ENCODE assay signal across 12 cellular contexts in the genomic region with DNA sequence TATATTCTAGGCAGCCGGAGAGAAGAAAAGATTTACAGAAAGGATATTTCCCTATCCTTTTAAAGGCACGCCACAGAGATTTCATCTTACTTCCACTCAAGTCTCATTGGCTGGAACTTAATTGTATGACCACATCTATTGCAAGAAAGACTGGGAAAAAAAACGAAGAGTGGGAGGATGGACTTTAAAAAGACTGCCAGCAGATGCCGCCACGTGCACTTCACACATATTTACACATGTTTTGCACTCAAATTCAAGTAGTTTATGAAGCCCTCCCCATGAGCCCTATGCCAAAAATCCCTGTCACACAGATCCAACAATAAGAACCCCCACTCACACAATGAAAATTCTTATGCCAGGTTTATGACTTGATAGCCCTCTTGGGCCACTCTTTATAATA.
DNase-seq lines count a peak whose midpoint lies in the region; TF ChIP-seq lines count a peak whose summit lies in the region.
"Had no signal": no experiment of that assay in that cellular context is flagged by ENCODE, and none has a peak within 500 bp of the region (broad histone marks: within the 10 kb centered on the region; RNA-seq: fewer than 3 reads in every experiment).

No MANE protein-coding gene starts in this region.

- H3K4me3 Mint-ChIP-seq in glutamatergic neuron (ENCODE audit: unreplicated experiment), result no peak overlapping the region

- no peaks in the 10 kb centered on the region for H3K4me1 Mint-ChIP-seq in glutamatergic neuron (ENCODE audit: low read depth, unreplicated experiment)

- no peaks in the 10 kb centered on the region for H3K4me1 ChIP-seq in ovary (ENCODE audit: insufficient read depth)
- H3K4me1 ChIP-seq: Caco-2, SJCRH30, transverse colon had no signal

- H3K4me3 ChIP-seq in ovary, result no peak overlapping the region
- H3K4me3 ChIP-seq: SJCRH30, transverse colon had no signal

- no peak overlapping the region for H3K27ac Mint-ChIP-seq in glutamatergic neuron (ENCODE audit: unreplicated experiment)

- intact Hi-C loops in ovary (cut with DNase I), result no loop called here

- H3K9me3 Mint-ChIP-seq in glutamatergic neuron (ENCODE audit: unreplicated experiment), result no peaks in the 10 kb centered on the region

- H3K27me3 Mint-ChIP-seq in glutamatergic neuron (ENCODE audit: unreplicated experiment), result no peaks in the 10 kb centered on the region

- TF ChIP-seq CTCF in glutamatergic neuron (IDR thresholded peaks at IDR 0.05; ENCODE audit: partially characterized antibody, unreplicated experiment) (no peak), ovary (IDR thresholded peaks at IDR 0.05) (no peak)

- no peak overlapping the region for H3K27ac ChIP-seq in ovary
- H3K27ac ChIP-seq: neutrophil, SJCRH30, transverse colon had no signal

- H3K27me3 ChIP-seq in ovary, result no peaks in the 10 kb centered on the region
- H3K27me3 ChIP-seq: neutrophil, SJCRH30, transverse colon had no signal

- TF ChIP-seq POLR2A in ovary (IDR thresholded peaks at IDR 0.05), result no peak

- 53 to 60% (median 53%) methylated on average over 5 of the region's 5 CpGs for WGBS in ovary, 3 donors

- H3K36me3 ChIP-seq in ovary, result no peaks in the 10 kb centered on the region
- H3K36me3 ChIP-seq: neutrophil, SJCRH30, transverse colon had no signal

- H3K36me3 Mint-ChIP-seq in glutamatergic neuron (ENCODE audit: unreplicated experiment), result no peaks in the 10 kb centered on the region

- no peak for TF ChIP-seq EP300 in ovary (IDR thresholded peaks at IDR 0.05)

- DNase-seq in COR-L47 (lab: John Stamatoyannopoulos, UW), result peak; percentile 3
- DNase-seq in HT1080 (ENCODE audit: low read depth), result peak; percentile 53
- DNase-seq in SW480 (ENCODE audit: low spot score), result peak; percentile 4
- peak; percentile 18 for DNase-seq in glutamatergic neuron
- DNase-seq in ovary, result no peak
- no peak for DNase-seq in inferior parietal cortex (ENCODE audit: extremely low spot score)
- no peak for DNase-seq in NOMO-1 (lab: John Stamatoyannopoulos, UW; ENCODE audit: unreplicated experiment in 2 of 2)
- DNase-seq in cortex of kidney (lab: John Stamatoyannopoulos, UW), result no peak
- DNase-seq: transverse colon had no signal

- no peaks in the 10 kb centered on the region for H3K9me3 ChIP-seq in ovary
- H3K9me3 ChIP-seq: Caco-2, neutrophil, SJCRH30, transverse colon had no signal

Comparison
In these comparisons a context has a peak if more than half of its experiments do, and no peak if none do; other contexts are left out.
1. DNase-seq: peak in COR-L47 (single experiment), HT1080 (single experiment), SW480 (single experiment) and glutamatergic neuron (single experiment); none in ovary (0 of 5), inferior parietal cortex (single experiment), NOMO-1 (0 of 2) and cortex of kidney (single experiment).